In the genomic region with DNA sequence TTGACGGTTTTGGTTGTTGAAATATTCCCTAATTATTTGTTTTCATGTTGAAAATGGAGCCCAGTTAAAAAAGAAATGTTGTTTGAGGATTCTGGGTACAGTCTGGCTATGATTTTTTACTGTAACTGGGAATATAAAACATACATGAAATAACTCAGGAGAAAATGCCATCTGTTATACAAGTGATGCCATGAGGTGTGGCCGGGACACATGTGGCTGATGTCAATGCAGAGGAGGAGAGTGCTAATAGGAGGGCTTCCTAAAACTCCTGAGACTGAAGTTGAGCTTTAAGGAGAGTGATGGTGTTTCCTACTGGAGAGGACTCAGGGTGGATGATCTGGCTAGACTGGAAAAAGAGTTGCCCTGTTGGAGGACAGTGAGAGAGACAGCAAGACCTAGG, we compare ENCODE assay signal across 14 cellular contexts.
"Had no signal": no experiment of that assay in that cellular context is flagged by ENCODE, and none has a peak within 500 bp of the region (broad histone marks: within the 10 kb centered on the region; RNA-seq: fewer than 3 reads in every experiment).

No MANE protein-coding gene starts in this region.

- H3K27me3 ChIP-seq: breast epithelium, dorsolateral prefrontal cortex, foreskin keratinocyte, stomach had no signal

- H3K4me3 Mint-ChIP-seq: activated CD8-positive, alpha-beta memory T cell treated with anti-CD3 and anti-CD28 coated beads, Interleukin-2, amount 10 ng/mL, durations not matched to agents 7 days and 5 days had no signal

- H3K4me1 ChIP-seq: breast epithelium, foreskin keratinocyte, lower lobe of right lung, stomach had no signal

- H3K9me3 ChIP-seq: breast epithelium, lower lobe of right lung, stomach, thoracic aorta had no signal

- H3K27ac Mint-ChIP-seq: activated CD8-positive, alpha-beta memory T cell treated with anti-CD3 and anti-CD28 coated beads, Interleukin-2, amount 10 ng/mL, durations not matched to agents 7 days and 5 days had no signal

- DNase-seq: activated CD4-positive, alpha-beta T cell treated with anti-CD3 and anti-CD28 coated beads, Interleukin-2, amount 50 U/mL, for 1 hour; activated CD8-positive, alpha-beta memory T cell treated with anti-CD3 and anti-CD28 coated beads, Interleukin-2, amount 10 ng/mL, durations not matched to agents 7 days and 5 days; activated naive CD4-positive, alpha-beta T cell; activated T-cell treated with anti-CD3 and anti-CD28 coated beads, Interleukin-2, amount 50 U/mL, for 48 hours; dorsolateral prefrontal cortex; foreskin keratinocyte; left cardiac atrium; lower lobe of right lung; stimulated activated CD4-positive, alpha-beta T cell treated with anti-CD3 and anti-CD28 coated beads, Interleukin-2, amount 100 ng/mL, for 48 hours; stimulated activated CD8-positive, alpha-beta memory T cell treated with anti-CD3 and anti-CD28 coated beads, Interleukin-4, amount 100 ng/mL, for 48 hours; stomach had no signal

- H3K27me3 Mint-ChIP-seq: activated CD8-positive, alpha-beta memory T cell treated with anti-CD3 and anti-CD28 coated beads, Interleukin-2, amount 10 ng/mL, durations not matched to agents 7 days and 5 days had no signal

- H3K36me3 ChIP-seq: breast epithelium had no signal

- H3K4me3 ChIP-seq: breast epithelium, dorsolateral prefrontal cortex, lower lobe of right lung, stomach, thoracic aorta had no signal

- ATAC-seq: activated CD8-positive, alpha-beta memory T cell treated with anti-CD3 and anti-CD28 coated beads, Interleukin-2, amount 10 ng/mL, durations not matched to agents 7 days and 5 days; foreskin keratinocyte; left cardiac atrium; SK-N-SH treated with all-trans-retinoic acid at 6 μM for 48 hours had no signal

- H3K4me1 Mint-ChIP-seq: activated CD8-positive, alpha-beta memory T cell treated with anti-CD3 and anti-CD28 coated beads, Interleukin-2, amount 10 ng/mL, durations not matched to agents 7 days and 5 days had no signal

- H3K27ac ChIP-seq: breast epithelium, foreskin keratinocyte, lower lobe of right lung, stomach, thoracic aorta had no signal
